Comparison of ENCODE assay signal across 15 cellular contexts in genomic region chr12:32583535-32583934, GRCh38.
DNase-seq lines count a peak whose midpoint lies in the region; ATAC-seq, FAIRE-seq and TF ChIP-seq lines count a peak whose summit lies in the region.
"Had no signal": no experiment of that assay in that cellular context is flagged by ENCODE, and none has a peak within 500 bp of the region (broad histone marks: within the 10 kb centered on the region; RNA-seq: fewer than 3 reads in every experiment).

No MANE protein-coding gene starts in this region.

- BruUV-seq in IMR-90 (replicated peaks; lab: Mats Ljungman, UMichigan) = no TSS peak

- H3K4me3 Mint-ChIP-seq in astrocyte (ENCODE audit: unreplicated experiment) (no peak overlapping the region), natural killer cell (no peak overlapping the region)
- H3K4me3 Mint-ChIP-seq: endodermal cell; stimulated activated naive CD8-positive, alpha-beta T cell treated with anti-CD3 and anti-CD28 coated beads, Interleukin-15, Interleukin-2, amounts not matched to agents 100 ng/mL and 50 ng/mL, for 24 hours had no signal

- peak; percentile 66 for DNase-seq in COLO829 (ENCODE audit: low spot score)
- peak; percentile 78 for DNase-seq in IMR-90
- DNase-seq in astrocyte (ENCODE audit: low read depth) = peak; percentile 57
- peak; percentile 80 for DNase-seq in iris pigment epithelial cell (ENCODE audit: low read depth)
- DNase-seq in natural killer cell = no peak
- no peak for DNase-seq in ACHN
- DNase-seq: C1 segment of cervical spinal cord; endodermal cell; mesendoderm; NCI-H1048; psoas muscle; stimulated activated CD4-positive, alpha-beta T cell treated with anti-CD3 and anti-CD28 coated beads, Interleukin-2, amount 100 ng/mL, for 48 hours had no signal

- no peak overlapping the region; the same call in 1 of the 2 replicates for H3K18ac ChIP-seq in IMR-90 (ENCODE audit: low read depth, low read length)

- H3K79me1 ChIP-seq in IMR-90 (ENCODE audit: low read depth in 1 of 2, low read length in 2 of 2) = peaks cover 5 to 46% of the 10 kb centered on the region in 2 experiments; a peak in 3 of 4 replicates

- H2AK5ac ChIP-seq in IMR-90 (ENCODE audit: low read depth, low read length) = peak overlapping the region; percentile 45; the same call in 1 of the 2 replicates

- no peak overlapping the region for H4K5ac ChIP-seq in IMR-90 (ENCODE audit: low read depth, low read length)

- WGBS in IMR-90 (ENCODE audit: extremely low coverage in 2 of 2, insufficient read length in 1 of 2), 2 experiments = no CpG with 5 or more reads among the region's 1 CpG

- H2AFZ ChIP-seq in IMR-90 (replicated peaks; ENCODE audit: low read length, poor library complexity) (no peak overlapping the region), astrocyte (ENCODE audit: low read depth, low read length) (no peak overlapping the region)

- H2BK15ac ChIP-seq in IMR-90 (ENCODE audit: low read depth, low read length) = no peak overlapping the region

- H3K4me2 ChIP-seq in IMR-90 (ENCODE audit: low read depth, low read length) = peak overlapping the region; percentile 26; the same call in 1 of the 2 replicates
- peak overlapping the region; percentile 31 for H3K4me2 ChIP-seq in astrocyte (ENCODE audit: low read length)

- no peak overlapping the region for H4K91ac ChIP-seq in IMR-90 (ENCODE audit: insufficient read depth, low read depth, low read length)

- H3K56ac ChIP-seq in IMR-90 (ENCODE audit: extremely low read depth, insufficient read depth, low read length) = no peak overlapping the region

- no peak overlapping the region for H2AK9ac ChIP-seq in IMR-90 (replicated peaks; ENCODE audit: low read depth, low read length, poor library complexity)

- peak overlapping the region; percentile 77 for H2BK5ac ChIP-seq in IMR-90 (ENCODE audit: low read depth, low read length, poor library complexity, severe bottlenecking)

- ATAC-seq in IMR-90 (ENCODE audit: low read depth) = peak; percentile 92
- ATAC-seq in natural killer cell = no peak
- no peak for ATAC-seq in HG03175 (IDR thresholded peaks at IDR 0.05; ENCODE audit: unreplicated experiment)
- ATAC-seq in HG02588 (IDR thresholded peaks at IDR 0.05; ENCODE audit: unreplicated experiment) = no peak
- ATAC-seq: psoas muscle had no signal

- TF ChIP-seq RAD21 in IMR-90 (IDR thresholded peaks at IDR 0.05; ENCODE audit: low read length) = no peak

- TF ChIP-seq CTCF in IMR-90 (conservative IDR thresholded peaks at IDR 0.05; ENCODE audit: low read depth, low read length) = no peak
- TF ChIP-seq CTCF in astrocyte (IDR thresholded peaks at IDR 0.05; ENCODE audit: insufficient read depth, low read depth, low read length) = no peak
- TF ChIP-seq CTCF in natural killer cell (IDR thresholded peaks at IDR 0.05) = no peak

- intact Hi-C loops in IMR-90 (cut with micrococcal nuclease) = loop anchor here (2.0 kb wide), 1 partner anchor 15 kb away; no protein-coding TSS in a partner anchor
- intact Hi-C loops in natural killer cell (cut with micrococcal nuclease) = no loop called here

- H3K27ac Mint-ChIP-seq in astrocyte (ENCODE audit: unreplicated experiment) = peak overlapping the region; percentile 21
- no peak overlapping the region for H3K27ac Mint-ChIP-seq in natural killer cell
- H3K27ac Mint-ChIP-seq: endodermal cell; stimulated activated naive CD8-positive, alpha-beta T cell treated with anti-CD3 and anti-CD28 coated beads, Interleukin-15, Interleukin-2, amounts not matched to agents 100 ng/mL and 50 ng/mL, for 24 hours had no signal

- peak overlapping the region; percentile 21; the same call in 1 of the 2 replicates for H2BK120ac ChIP-seq in IMR-90 (ENCODE audit: low read depth, low read length)

- no peak overlapping the region for H2BK20ac ChIP-seq in IMR-90 (ENCODE audit: low read depth, low read length)

- H3K9me3 Mint-ChIP-seq in astrocyte (ENCODE audit: unreplicated experiment) (no peaks in the 10 kb centered on the region), natural killer cell (peaks cover 0 to 3% of the 10 kb centered on the region in 2 donors)
- H3K9me3 Mint-ChIP-seq: stimulated activated naive CD8-positive, alpha-beta T cell treated with anti-CD3 and anti-CD28 coated beads, Interleukin-15, Interleukin-2, amounts not matched to agents 100 ng/mL and 50 ng/mL, for 24 hours had no signal

- H3K4me1 Mint-ChIP-seq in astrocyte (ENCODE audit: low read depth, unreplicated experiment) = peaks cover 15% of the 10 kb centered on the region
- H3K4me1 Mint-ChIP-seq in natural killer cell = peaks cover 12 to 16% of the 10 kb centered on the region in 2 donors

- no peaks in the 10 kb centered on the region for H3K79me2 ChIP-seq in astrocyte (ENCODE audit: insufficient read depth, low read length)

- dilution Hi-C loops in IMR-90 (cut with HindIII; ENCODE audit: low sequenced_read_pairs, unreplicated experiment) = no loop called here

- no peak for TF ChIP-seq POLR2A in IMR-90 (IDR thresholded peaks at IDR 0.05; ENCODE audit: low read depth, low read length)

- H4K20me1 ChIP-seq in IMR-90 (ENCODE audit: insufficient read depth, low read length) (peaks cover 15% of the 10 kb centered on the region; the same call in 1 of the 2 replicates), astrocyte (ENCODE audit: insufficient read depth, low read length) (no peaks in the 10 kb centered on the region)

- H4K8ac ChIP-seq in IMR-90 (ENCODE audit: low read depth in 2 of 2, low read length in 2 of 2) = 0 out of 4 replicates have a peak overlapping the region, but pooled peaks of 1 of the 2 experiments have one; percentile 24

- peaks cover 25% of the 10 kb centered on the region for H3K9me1 ChIP-seq in IMR-90 (ENCODE audit: insufficient read depth, low read length)

- H3K36me3 Mint-ChIP-seq in astrocyte (ENCODE audit: low read depth, unreplicated experiment) (peaks cover 12% of the 10 kb centered on the region), natural killer cell (no peaks in the 10 kb centered on the region)

- POLR2A ChIA-PET in IMR-90 (lab: Charles Lee; ENCODE audit: unreplicated experiment) = no interaction called here

- no peak overlapping the region for H3K23ac ChIP-seq in IMR-90 (ENCODE audit: low read depth, low read length)

- 0 out of 2 replicates have a peak overlapping the region, but pooled peaks have one; percentile 20 for H3K14ac ChIP-seq in IMR-90 (replicated peaks; ENCODE audit: low read depth, low read length)

- FAIRE-seq in astrocyte (lab: Jason Lieb, UNC) = peak; percentile 20

- H3K36me3 ChIP-seq in IMR-90 (ENCODE audit: control insufficient read depth, insufficient read depth, low read length) (peaks cover 6% of the 10 kb centered on the region; the same call in 1 of the 2 replicates), astrocyte (ENCODE audit: insufficient read depth, low read length) (peaks cover 9% of the 10 kb centered on the region)

- H3K9ac ChIP-seq in IMR-90 (ENCODE audit: low read depth, low read length) = no peak overlapping the region; the same call in 1 of the 2 replicates
- H3K9ac ChIP-seq in astrocyte (ENCODE audit: low read length) = no peak overlapping the region

- H3K27me3 ChIP-seq in IMR-90 (ENCODE audit: control insufficient read depth, insufficient read depth, low read length) = no peaks in the 10 kb centered on the region
- H3K27me3 ChIP-seq in astrocyte (ENCODE audit: insufficient read depth, low read length) = no peaks in the 10 kb centered on the region

- H3K27ac ChIP-seq in IMR-90 (ENCODE audit: insufficient read depth, low read length) (no peak overlapping the region; the same call in 1 of the 2 replicates), astrocyte (ENCODE audit: low read depth, low read length) (peak overlapping the region; percentile 55)
- H3K27ac ChIP-seq: psoas muscle had no signal

- no peak overlapping the region; the same call in 1 of the 2 replicates for H3K4ac ChIP-seq in IMR-90 (ENCODE audit: low read depth, low read length)

- in situ Hi-C loops in IMR-90 (cut with MboI; ENCODE audit: low sequenced_read_pairs) (no loop called here), ACHN (cut with HindIII; ENCODE audit: low pct_ligation_motif_present, low pct_unique_long_range_greater_than_20kb, low sequenced_read_pairs) (no loop called here)

- H3K4me1 ChIP-seq in IMR-90 (ENCODE audit: control insufficient read depth, insufficient read depth, low read length) (peaks cover 11% of the 10 kb centered on the region), astrocyte (ENCODE audit: insufficient read depth, low read length) (peaks cover 17% of the 10 kb centered on the region)

- no peaks in the 10 kb centered on the region for H3K27me3 Mint-ChIP-seq in astrocyte (ENCODE audit: low read depth, unreplicated experiment)
- H3K27me3 Mint-ChIP-seq in natural killer cell (ENCODE audit: low read depth in 2 of 2) = peaks cover 0 to 3% of the 10 kb centered on the region in 2 donors
- H3K27me3 Mint-ChIP-seq: stimulated activated naive CD8-positive, alpha-beta T cell treated with anti-CD3 and anti-CD28 coated beads, Interleukin-15, Interleukin-2, amounts not matched to agents 100 ng/mL and 50 ng/mL, for 24 hours had no signal

- no peaks in the 10 kb centered on the region for H3K9me3 ChIP-seq in IMR-90 (ENCODE audit: control insufficient read depth, insufficient read depth, low read length)
- no peaks in the 10 kb centered on the region for H3K9me3 ChIP-seq in astrocyte (ENCODE audit: insufficient read depth, low read depth, low read length)
- H3K9me3 ChIP-seq: psoas muscle had no signal

- H3K4me3 ChIP-seq in IMR-90 (ENCODE audit: insufficient read depth, low read depth, low read length) (no peak overlapping the region), astrocyte (ENCODE audit: insufficient read depth, low read depth, low read length) (no peak overlapping the region)
- H3K4me3 ChIP-seq: psoas muscle had no signal

- CTCF ChIA-PET in IMR-90 (lab: Yijun Ruan, JAX) = no interaction called here

TF ChIP-seq in IMR-90, 13 proteins besides CTCF, POLR2A, EP300 and RAD21:
- no peak for TF ChIP-seq MXI1 (IDR thresholded peaks at IDR 0.05; ENCODE audit: borderline replicate concordance, low read depth, low read length)
- TF ChIP-seq FOS (IDR thresholded peaks at IDR 0.05; ENCODE audit: low read depth, low read length) = peak; percentile 79
- TF ChIP-seq CEBPB (IDR thresholded peaks at IDR 0.05; ENCODE audit: low read depth, low read length) = peak; percentile 27; the same call in 1 of the 2 replicates
TF ChIP-seq in IMR-90: peak in this region for 2.

Comparison
In these comparisons a context has a peak if more than half of its experiments do, and no peak if none do; other contexts are left out.
1. DNase-seq: peak in COLO829 (single experiment), IMR-90 (single experiment), astrocyte (single experiment) and iris pigment epithelial cell (single experiment); none in natural killer cell (single experiment) and ACHN (single experiment).